Comparison of ENCODE assay signal across 22 cellular contexts in the genomic region with DNA sequence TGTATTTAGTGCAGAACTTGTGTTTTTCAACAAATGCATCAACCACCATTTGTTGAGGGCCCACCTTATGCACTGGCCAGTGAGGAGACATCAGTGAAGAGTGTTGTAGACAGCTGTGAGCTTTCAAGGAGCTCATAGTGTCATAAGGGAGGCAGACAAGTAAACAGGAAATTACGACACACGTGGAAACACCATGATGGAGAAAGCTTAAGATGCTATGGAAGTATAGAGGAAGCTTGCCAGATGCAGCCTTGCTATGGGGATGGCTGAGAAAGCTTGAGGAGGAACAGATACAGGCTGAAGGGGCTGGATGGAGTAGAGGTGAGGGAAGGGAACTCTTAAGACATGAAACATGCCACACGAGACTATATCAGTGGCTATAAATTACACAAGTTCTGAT. TPM values are rescaled to one million over a fixed set of nuclear protein-coding genes. Genes with fewer than 3 reads are reported as not detected.
A peak's percentile ranks its signal among the peaks of the same experiment; 100 is the strongest.
DNase-seq lines count a peak whose midpoint lies in the region; ATAC-seq and TF ChIP-seq lines count a peak whose summit lies in the region.
"Had no signal": no experiment of that assay in that cellular context is flagged by ENCODE, and none has a peak within 500 bp of the region (broad histone marks: within the 10 kb centered on the region; RNA-seq: fewer than 3 reads in every experiment).

No MANE protein-coding gene starts in this region.

- H3K4ac ChIP-seq in IMR-90 (ENCODE audit: low read depth, low read length), result no peak overlapping the region
- H3K4ac ChIP-seq in mesenchymal stem cell (ENCODE audit: low read depth in 1 of 2, low read length in 2 of 2), result no peak overlapping the region

- peak overlapping the region in 1 of 2 experiments; percentile 33; a peak in 1 of 4 replicates for H4K8ac ChIP-seq in IMR-90 (ENCODE audit: low read depth in 2 of 2, low read length in 2 of 2)
- no peak overlapping the region for H4K8ac ChIP-seq in mesenchymal stem cell (ENCODE audit: low read length)

- H3K4me1 ChIP-seq in IMR-90 (ENCODE audit: control insufficient read depth, insufficient read depth, low read length) (peaks cover 3% of the 10 kb centered on the region; the same call in 1 of the 2 replicates), mesenchymal stem cell (ENCODE audit: control insufficient read depth, insufficient read depth, low read depth, low read length) (no peaks in the 10 kb centered on the region), lower lobe of right lung (no peaks in the 10 kb centered on the region)
- H3K4me1 ChIP-seq: testis had no signal

- no peak for TF ChIP-seq RAD21 in IMR-90 (IDR thresholded peaks at IDR 0.05; ENCODE audit: low read length)

- H3K18ac ChIP-seq in IMR-90 (ENCODE audit: low read depth, low read length), result no peak overlapping the region
- no peak overlapping the region for H3K18ac ChIP-seq in mesenchymal stem cell (ENCODE audit: low read depth in 1 of 2, low read length in 2 of 2)

- H2BK15ac ChIP-seq in IMR-90 (ENCODE audit: low read depth, low read length) (no peak overlapping the region), mesenchymal stem cell (ENCODE audit: low read depth, poor library complexity, severe bottlenecking) (no peak overlapping the region)

- H2BK120ac ChIP-seq in IMR-90 (ENCODE audit: low read depth, low read length) (0 out of 2 replicates have a peak overlapping the region, but pooled peaks have one; percentile 5), mesenchymal stem cell (ENCODE audit: low read depth, low read length) (no peak overlapping the region)

- H3K14ac ChIP-seq in IMR-90 (replicated peaks; ENCODE audit: low read depth, low read length), result peak overlapping the region; percentile 19; the same call in 1 of the 2 replicates
- H3K14ac ChIP-seq in mesenchymal stem cell (ENCODE audit: low read length in 2 of 2), result no peak overlapping the region

- peaks cover 2% of the 10 kb centered on the region; the same call in 1 of the 2 replicates for H3K9me3 ChIP-seq in IMR-90 (ENCODE audit: control insufficient read depth, insufficient read depth, low read length)
- no peaks in the 10 kb centered on the region for H3K9me3 ChIP-seq in mesenchymal stem cell (ENCODE audit: control insufficient read depth, low read length)
- H3K9me3 ChIP-seq in lower lobe of right lung, result no peaks in the 10 kb centered on the region
- H3K9me3 ChIP-seq: BE2C, testis, vagina had no signal

- TF ChIP-seq CTCF in IMR-90 (conservative IDR thresholded peaks at IDR 0.05; ENCODE audit: low read depth, low read length) (no peak), choroid plexus epithelial cell (conservative IDR thresholded peaks at IDR 0.05; ENCODE audit: low read depth, low read length) (no peak), lower lobe of right lung (IDR thresholded peaks at IDR 0.05) (no peak)

- H2AK5ac ChIP-seq in IMR-90 (ENCODE audit: low read depth, low read length), result no peak overlapping the region
- no peak overlapping the region for H2AK5ac ChIP-seq in mesenchymal stem cell (ENCODE audit: low read length, severe bottlenecking)

- no peak overlapping the region for H4K5ac ChIP-seq in IMR-90 (ENCODE audit: low read depth, low read length)

- intact Hi-C loops in IMR-90 (cut with micrococcal nuclease), result no loop called here
- intact Hi-C loops in lower lobe of right lung (cut with DNase I), result no loop called here

- H3K9me1 ChIP-seq in IMR-90 (ENCODE audit: insufficient read depth, low read length), result no peaks in the 10 kb centered on the region; the same call in 1 of the 2 replicates

- no TSS peak for BruUV-seq in IMR-90 (replicated peaks; lab: Mats Ljungman, UMichigan)

- H2BK5ac ChIP-seq in IMR-90 (ENCODE audit: low read depth, low read length, poor library complexity, severe bottlenecking), result no peak overlapping the region
- no peak overlapping the region for H2BK5ac ChIP-seq in mesenchymal stem cell (ENCODE audit: low read depth, low read length, poor library complexity, severe bottlenecking)

- H3K4me3 ChIP-seq in IMR-90 (ENCODE audit: insufficient read depth, low read depth, low read length), result no peak overlapping the region
- no peak overlapping the region for H3K4me3 ChIP-seq in choroid plexus epithelial cell (ENCODE audit: low read depth, low read length)
- H3K4me3 ChIP-seq in mesenchymal stem cell (ENCODE audit: insufficient read depth in 1 of 2, low read depth in 1 of 2, low read length in 2 of 2), result no peak overlapping the region
- no peak overlapping the region for H3K4me3 ChIP-seq in lower lobe of right lung
- H3K4me3 ChIP-seq: testis, vagina had no signal

- no peak overlapping the region for H2BK12ac ChIP-seq in mesenchymal stem cell (ENCODE audit: low read length in 2 of 2)

- H3K27ac ChIP-seq in IMR-90 (ENCODE audit: insufficient read depth, low read length) (peak overlapping the region; percentile 3; the same call in 1 of the 2 replicates), mesenchymal stem cell (ENCODE audit: low read length, poor library complexity, severe bottlenecking) (no peak overlapping the region), lower lobe of right lung (no peak overlapping the region)
- H3K27ac ChIP-seq: testis, vagina, VCaP had no signal

- H3K27me3 ChIP-seq in IMR-90 (ENCODE audit: control insufficient read depth, insufficient read depth, low read length) (no peaks in the 10 kb centered on the region; the same call in 1 of the 2 replicates), mesenchymal stem cell (ENCODE audit: control insufficient read depth in 1 of 2, insufficient read depth in 1 of 2, low read length in 2 of 2) (no peaks in the 10 kb centered on the region), lower lobe of right lung (ENCODE audit: low read depth) (no peaks in the 10 kb centered on the region)
- H3K27me3 ChIP-seq: BE2C, testis, vagina had no signal

- TF ChIP-seq POLR2A in IMR-90 (IDR thresholded peaks at IDR 0.05; ENCODE audit: low read depth, low read length), result no peak

- no peaks in the 10 kb centered on the region for H3K36me3 ChIP-seq in IMR-90 (ENCODE audit: control insufficient read depth, insufficient read depth, low read length)
- no peaks in the 10 kb centered on the region for H3K36me3 ChIP-seq in mesenchymal stem cell (ENCODE audit: control insufficient read depth in 1 of 2, insufficient read depth in 2 of 2, low read depth in 1 of 2, low read length in 2 of 2)
- no peaks in the 10 kb centered on the region for H3K36me3 ChIP-seq in lower lobe of right lung
- H3K36me3 ChIP-seq: BE2C, vagina had no signal

- ATAC-seq in IMR-90 (ENCODE audit: low read depth) (peak; percentile 61), lower lobe of right lung (no peak)
- ATAC-seq: Panc1 had no signal

- H4K91ac ChIP-seq in IMR-90 (ENCODE audit: insufficient read depth, low read depth, low read length) (no peak overlapping the region), mesenchymal stem cell (ENCODE audit: low read length) (no peak overlapping the region)

- no peak overlapping the region for H3K56ac ChIP-seq in IMR-90 (ENCODE audit: extremely low read depth, insufficient read depth, low read length)

- dilution Hi-C loops in IMR-90 (cut with HindIII; ENCODE audit: low sequenced_read_pairs, unreplicated experiment), result no loop called here

- no peaks in the 10 kb centered on the region for H3K79me1 ChIP-seq in IMR-90 (ENCODE audit: low read depth in 1 of 2, low read length in 2 of 2)
- H3K79me1 ChIP-seq in mesenchymal stem cell (replicated peaks; ENCODE audit: low read length, poor library complexity, severe bottlenecking), result no peaks in the 10 kb centered on the region

- no CpG with 5 or more reads among the region's 3 CpGs for WGBS in IMR-90 (ENCODE audit: extremely low coverage in 2 of 2, insufficient read length in 1 of 2), 2 experiments
- 0% methylated on average over 2 of the region's 3 CpGs for WGBS in mesenchymal stem cell

- H2AFZ ChIP-seq in IMR-90 (replicated peaks; ENCODE audit: low read length, poor library complexity) (no peak overlapping the region), mesenchymal stem cell (ENCODE audit: low read depth, low read length) (no peak overlapping the region)

- no peaks in the 10 kb centered on the region for H4K20me1 ChIP-seq in IMR-90 (ENCODE audit: insufficient read depth, low read length)

- in situ Hi-C loops in IMR-90 (cut with MboI; ENCODE audit: low sequenced_read_pairs), result no loop called here

- H2BK20ac ChIP-seq in IMR-90 (ENCODE audit: low read depth, low read length), result no peak overlapping the region

- H3K23ac ChIP-seq in IMR-90 (ENCODE audit: low read depth, low read length), result no peak overlapping the region
- no peak overlapping the region for H3K23ac ChIP-seq in mesenchymal stem cell (ENCODE audit: low read length in 2 of 2)

- CTCF ChIA-PET in IMR-90 (lab: Yijun Ruan, JAX), result interaction anchor here (0.7 to 1.0 kb wide), 3 partner anchors 11 to 142 kb away, joined by 3 read pairs; no protein-coding TSS in a partner anchor

- H3K4me2 ChIP-seq in IMR-90 (ENCODE audit: low read depth, low read length), result no peak overlapping the region
- H3K4me2 ChIP-seq in mesenchymal stem cell (ENCODE audit: low read length, poor library complexity, severe bottlenecking), result no peak overlapping the region

- no peak overlapping the region for H2AK9ac ChIP-seq in IMR-90 (replicated peaks; ENCODE audit: low read depth, low read length, poor library complexity)

- DNase-seq in EH (ENCODE audit: low read depth) (peak; percentile 39), IMR-90 (peak; percentile 79), choroid plexus epithelial cell (ENCODE audit: low read depth) (peak; percentile 74), mesenchymal stem cell (peak; percentile 96), 8988T (no peak), cortex of kidney (lab: John Stamatoyannopoulos, UW) (no peak), lower lobe of right lung (no peak)
- DNase-seq: BE2C; cerebellar nuclear complex; HFFc6; Karpas-422; NCI-H1092 treated with DMSO at 0.1 percent for 48 hours; NCI-H2029 treated with DMSO at 0.1 percent for 48 hours; NCI-H446 treated with DMSO at 0.1 percent for 48 hours; NK-92 treated with Interleukin-12 subunit alpha and Interleukin-12 subunit beta, amount 100 ng/mL, for 24 hours; occipital lobe; stimulated activated CD4-positive, alpha-beta T cell treated with anti-CD3 and anti-CD28 coated beads, Interleukin-2, amount 100 ng/mL, for 48 hours; stimulated activated naive CD4-positive, alpha-beta T cell had no signal

- H3K9ac ChIP-seq in IMR-90 (ENCODE audit: low read depth, low read length), result no peak overlapping the region
- H3K9ac ChIP-seq in mesenchymal stem cell (ENCODE audit: low read length), result no peak overlapping the region

- POLR2A ChIA-PET in IMR-90 (lab: Charles Lee; ENCODE audit: unreplicated experiment), result interaction anchor here (0.6 kb wide), 1 partner anchor 16 kb away, joined by 20 read pairs; no protein-coding TSS in a partner anchor

TF ChIP-seq in IMR-90, 13 proteins besides CTCF, POLR2A, EP300 and RAD21 (continues in another document):
- TF ChIP-seq CEBPB (IDR thresholded peaks at IDR 0.05; ENCODE audit: low read depth, low read length) (peak; percentile 57; the same call in 1 of the 2 replicates), RFX5 (IDR thresholded peaks at IDR 0.05; ENCODE audit: low read depth, low read length) (no peak), MAZ (IDR thresholded peaks at IDR 0.05; ENCODE audit: borderline replicate concordance, low read depth, low read length) (no peak)

RNA-seq across cellular contexts. Expression of a gene that starts 50.8 kb away (rescaled TPM):
- total RNA-seq in IMR-90 (2012; rRNA removed) (91.8 and 144 TPM in 2 replicates), lower lobe of right lung (51.1 TPM)
- 86.6 and 87.0 TPM in 2 replicates for polyA plus RNA-seq in IMR-90 (2012; rRNA removed)
- 36.9 and 48.4 TPM in 2 replicates for polyA plus RNA-seq in IMR-90 (2012; cell fraction: cytosol; rRNA removed)
- 30.8 and 43.7 TPM in 2 replicates for polyA plus RNA-seq in IMR-90 (2012; cell fraction: nucleus; rRNA removed; ENCODE audit: low replicate concordance)
- 110 TPM for polyA plus RNA-seq in mesenchymal stem cell (2013, experiment 1 of 2)
- 110 TPM for polyA plus RNA-seq in mesenchymal stem cell (2013, experiment 2 of 2)

Comparison
In these comparisons a context has a peak if more than half of its experiments do, and no peak if none do; other contexts are left out.
1. DNase-seq: peak in EH (single experiment), IMR-90 (single experiment), choroid plexus epithelial cell (single experiment) and mesenchymal stem cell (single experiment); none in 8988T (single experiment), cortex of kidney (single experiment) and lower lobe of right lung (single experiment).